Comparison of ENCODE assay signal across 7 cellular contexts in genomic region chr4:105432438-105432837, GRCh38.
"Had no signal": no experiment of that assay in that cellular context is flagged by ENCODE, and none has a peak within 500 bp of the region (broad histone marks: within the 10 kb centered on the region; RNA-seq: fewer than 3 reads in every experiment).

No MANE protein-coding gene starts in this region.

- ATAC-seq: GM12878 had no signal

- DNase-seq: GDM1, GF-D8 had no signal

- H3K4me3 ChIP-seq: GM12878 had no signal

- FAIRE-seq: GM12891, GM12892, GM18507, GM19239 had no signal
